23 cellular contexts compared by ENCODE assay signal in genomic region chr6:5341845-5342244, GRCh38.
A peak's percentile ranks its signal among the peaks of the same experiment; 100 is the strongest.
DNase-seq lines count a peak whose midpoint lies in the region; ATAC-seq, FAIRE-seq and TF ChIP-seq lines count a peak whose summit lies in the region.
"Had no signal": no experiment of that assay in that cellular context is flagged by ENCODE, and none has a peak within 500 bp of the region (broad histone marks: within the 10 kb centered on the region; RNA-seq: fewer than 3 reads in every experiment).

No MANE protein-coding gene starts in this region.

- H3K27ac ChIP-seq in GM12878 (ENCODE audit: control insufficient read depth, insufficient read depth) = no peak overlapping the region; the same call in 1 of the 2 replicates
- H3K27ac ChIP-seq: A549; BLaER1 treated with 17β-estradiol and CSF1 and Interleukin-3, amounts not matched to agents 10 nM and 100 nM had no signal

- H3K36me3 ChIP-seq in GM12878 (ENCODE audit: control insufficient read depth in 2 of 2, insufficient read depth in 2 of 2, low read length in 1 of 2) = no peaks in the 10 kb centered on the region
- H3K36me3 ChIP-seq: BE2C had no signal

- no peak for TF ChIP-seq RAD21 in GM12878 (IDR thresholded peaks at IDR 0.05; ENCODE audit: insufficient read depth, low read depth, low read length)

- in situ Hi-C loops in GM13976 (cut with MboI; ENCODE audit: low sequenced_read_pairs, unreplicated experiment) (no loop called here), GM12878 (cut with MboI) (no loop called here)

- no peak overlapping the region for H2AFZ ChIP-seq in GM12878 (ENCODE audit: control insufficient read depth, low read depth, low read length)
- H2AFZ ChIP-seq: GM23338 had no signal

- POLR2A ChIA-PET in GM10248 (lab: Yijun Ruan, JAX) = no interaction called here
- POLR2A ChIA-PET in GM12878 (lab: Charles Lee) = interaction anchor here (1.0 kb wide), 1 partner anchor 9 kb away, joined by 8 read pairs; no protein-coding TSS in a partner anchor

- H3K4me2 ChIP-seq in GM12878 (ENCODE audit: control insufficient read depth, insufficient read depth) = no peak overlapping the region
- H3K4me2 ChIP-seq: A549; BLaER1 treated with 17β-estradiol and CSF1 and Interleukin-3, amounts not matched to agents 10 nM and 100 nM; GM23338 had no signal

- SMC1A ChIA-PET in GM12878 (lab: Charles Lee; ENCODE audit: uncharacterized antibody, unreplicated experiment) = interaction anchor here (1.1 to 1.6 kb wide), 2 partner anchors 9 to 19 kb away, joined by 3 read pairs; no protein-coding TSS in a partner anchor

- TF ChIP-seq POLR2A in GM12878 (IDR thresholded peaks at IDR 0.05; ENCODE audit: low read depth, low read length) = no peak

- no peak overlapping the region for H3K4me3 ChIP-seq in GM12878
- H3K4me3 ChIP-seq: A549; BLaER1 treated with 17β-estradiol and CSF1 and Interleukin-3, amounts not matched to agents 10 nM and 100 nM; GM23338 had no signal

- H3K9me3 ChIP-seq in GM12878 (replicated peaks; ENCODE audit: control insufficient read depth, insufficient read depth, low read length) = no peaks in the 10 kb centered on the region
- H3K9me3 ChIP-seq: A549; BE2C; BLaER1 treated with 17β-estradiol and CSF1 and Interleukin-3, amounts not matched to agents 10 nM and 100 nM had no signal

- no peaks in the 10 kb centered on the region for H4K20me1 ChIP-seq in GM12878 (ENCODE audit: control insufficient read depth, insufficient read depth)

- BruUV-seq in GM12878 (replicated peaks; lab: Mats Ljungman, UMichigan) = no TSS peak

- CTCF ChIA-PET in GM10248 (lab: Yijun Ruan, JAX) = interaction anchor here (0.9 kb wide), 1 partner anchor 9 kb away, joined by 3 read pairs; no protein-coding TSS in a partner anchor
- CTCF ChIA-PET in GM12878 (lab: Yijun Ruan, JAX) = interaction anchor here (1.0 to 1.2 kb wide), 3 partner anchors 9 to 198 kb away, joined by 3 to 4 read pairs (median 3); no protein-coding TSS in a partner anchor

- ATAC-seq in GM12878 = peak; percentile 18; the same call in 2 of the 3 replicates
- ATAC-seq in GM19395 (IDR thresholded peaks at IDR 0.05; ENCODE audit: unreplicated experiment) = no peak
- no peak for ATAC-seq in GM18498 (IDR thresholded peaks at IDR 0.05; ENCODE audit: unreplicated experiment)
- ATAC-seq in SK-N-SH treated with all-trans-retinoic acid at 6 μM for 48 hours = no peak
- ATAC-seq: A549, GM23338, HCT116 had no signal

- no peak overlapping the region for H3K9ac ChIP-seq in GM12878 (ENCODE audit: control insufficient read depth, insufficient read depth, low read length)
- H3K9ac ChIP-seq: BLaER1 treated with 17β-estradiol and CSF1 and Interleukin-3, amounts not matched to agents 10 nM and 100 nM had no signal

- peak; percentile 19 for DNase-seq in GM10248 (ENCODE audit: extremely low spot score)
- peak; percentile 28 for DNase-seq in GM13976 (ENCODE audit: low spot score)
- DNase-seq in GM20000 (ENCODE audit: low spot score) = peak; percentile 9
- DNase-seq in GM12878 (ENCODE audit: low read depth, low spot score) = no peak
- no peak for DNase-seq in NCI-H146 treated with DMSO at 0.1 percent for 48 hours (lab: John Stamatoyannopoulos, UW; ENCODE audit: unreplicated experiment)
- DNase-seq: 8988T; ACHN; AML-193; BE2C; CD4-positive, alpha-beta T cell; CD8-positive, alpha-beta memory T cell; DMS53; DMS79 treated with DMSO at 0.1 percent for 48 hours; GF-D8; H9 had no signal

- no peak for TF ChIP-seq EP300 in GM12878 (IDR thresholded peaks at IDR 0.05; ENCODE audit: borderline replicate concordance in 1 of 2, control insufficient read depth in 1 of 2, low read depth in 2 of 2, low read length in 2 of 2)

- H3K4me1 ChIP-seq in GM12878 (ENCODE audit: control insufficient read depth, insufficient read depth, low read length) = peaks cover 35% of the 10 kb centered on the region
- H3K4me1 ChIP-seq: A549, BE2C had no signal

- no peak for FAIRE-seq in GM12878 (lab: Jason Lieb, UNC)
- FAIRE-seq: A549, D721Med had no signal

- H3K27me3 ChIP-seq in GM12878 (replicated peaks in 1 of 2; ENCODE audit: control insufficient read depth in 2 of 2, insufficient read depth in 2 of 2, low read length in 1 of 2) = no peaks in the 10 kb centered on the region
- H3K27me3 ChIP-seq: BE2C; BLaER1 treated with 17β-estradiol and CSF1 and Interleukin-3, amounts not matched to agents 10 nM and 100 nM had no signal

- TF ChIP-seq CTCF in GM10248 (IDR thresholded peaks at IDR 0.05; ENCODE audit: control extremely low read depth, extremely low read depth, low read depth, missing control alignments) (no peak), GM13976 (IDR thresholded peaks at IDR 0.05; ENCODE audit: borderline replicate concordance, control extremely low read depth, extremely low read depth, insufficient read depth, missing control alignments) (no peak), GM20000 (IDR thresholded peaks at IDR 0.05; ENCODE audit: extremely low read depth, missing control alignments) (no peak), GM12878 (IDR thresholded peaks at IDR 0.05 in 2 of 3, conservative IDR thresholded peaks at IDR 0.05 in 1 of 3; ENCODE audit: control insufficient read depth in 2 of 3, extremely low read depth in 1 of 3, insufficient read depth in 1 of 3, low read depth in 3 of 3, low read length in 3 of 3) (no peak)

- H3K79me2 ChIP-seq in GM12878 (ENCODE audit: control insufficient read depth, insufficient read depth, low read length) = peaks cover 15% of the 10 kb centered on the region

- RAD21 ChIA-PET in GM12878 (lab: Charles Lee; ENCODE audit: unreplicated experiment) = no interaction called here

- intact Hi-C loops in GM12878 (cut with micrococcal nuclease; ENCODE audit: unreplicated experiment) = no loop called here

TF ChIP-seq in GM12878, 131 proteins besides CTCF, POLR2A, EP300 and RAD21 (continues in another document):
- TF ChIP-seq MEF2A (IDR thresholded peaks at IDR 0.05; ENCODE audit: insufficient read depth, low read depth, low read length) = no peak
- TF ChIP-seq SPI1 (IDR thresholded peaks at IDR 0.05; ENCODE audit: borderline replicate concordance, insufficient read depth, low read depth, low read length) = peak; percentile 35; the same call in 1 of the 2 replicates
- TF ChIP-seq RAD51 (IDR thresholded peaks at IDR 0.05) = peak; percentile 52

TF ChIP-seq in SK-N-SH treated with all-trans-retinoic acid at 6 μM for 48 hours, 23 proteins besides CTCF, POLR2A, EP300 and RAD21 (continues in another document):
- no peak for TF ChIP-seq ZNF70 (CRISPR knock-in tag; IDR thresholded peaks at IDR 0.05)
- TF ChIP-seq GLIS3 (CRISPR knock-in tag; IDR thresholded peaks at IDR 0.05) = no peak
- TF ChIP-seq BACH2 (CRISPR knock-in tag; IDR thresholded peaks at IDR 0.05; ENCODE audit: borderline replicate concordance) = no peak
- TF ChIP-seq, protein P1, sequence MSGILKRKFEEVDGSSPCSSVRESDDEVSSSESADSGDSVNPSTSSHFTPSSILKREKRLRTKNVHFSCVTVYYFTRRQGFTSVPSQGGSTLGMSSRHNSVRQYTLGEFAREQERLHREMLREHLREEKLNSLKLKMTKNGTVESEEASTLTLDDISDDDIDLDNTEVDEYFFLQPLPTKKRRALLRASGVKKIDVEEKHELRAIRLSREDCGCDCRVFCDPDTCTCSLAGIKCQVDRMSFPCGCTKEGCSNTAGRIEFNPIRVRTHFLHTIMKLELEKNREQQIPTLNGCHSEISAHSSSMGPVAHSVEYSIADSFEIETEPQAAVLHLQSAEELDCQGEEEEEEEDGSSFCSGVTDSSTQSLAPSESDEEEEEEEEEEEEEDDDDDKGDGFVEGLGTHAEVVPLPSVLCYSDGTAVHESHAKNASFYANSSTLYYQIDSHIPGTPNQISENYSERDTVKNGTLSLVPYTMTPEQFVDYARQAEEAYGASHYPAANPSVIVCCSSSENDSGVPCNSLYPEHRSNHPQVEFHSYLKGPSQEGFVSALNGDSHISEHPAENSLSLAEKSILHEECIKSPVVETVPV (CRISPR knock-in tag; IDR thresholded peaks at IDR 0.05) = no peak
- TF ChIP-seq OSR1 (CRISPR knock-in tag; IDR thresholded peaks at IDR 0.05) = no peak
- no peak for TF ChIP-seq PATZ1 (CRISPR knock-in tag; IDR thresholded peaks at IDR 0.05; ENCODE audit: borderline replicate concordance)
- no peak for TF ChIP-seq ZNF8 (CRISPR knock-in tag; IDR thresholded peaks at IDR 0.05)
- TF ChIP-seq ARNTL (CRISPR knock-in tag; IDR thresholded peaks at IDR 0.05; ENCODE audit: borderline replicate concordance, low read depth) = no peak

Comparison
In these comparisons a context has a peak if more than half of its experiments do, and no peak if none do; other contexts are left out.
1. DNase-seq: peak in GM10248 (single experiment), GM13976 (single experiment) and GM20000 (single experiment); none in GM12878 (single experiment) and NCI-H146 treated with DMSO at 0.1 percent for 48 hours (single experiment).